ENCODE assay signal across 18 cellular contexts in the genomic region with DNA sequence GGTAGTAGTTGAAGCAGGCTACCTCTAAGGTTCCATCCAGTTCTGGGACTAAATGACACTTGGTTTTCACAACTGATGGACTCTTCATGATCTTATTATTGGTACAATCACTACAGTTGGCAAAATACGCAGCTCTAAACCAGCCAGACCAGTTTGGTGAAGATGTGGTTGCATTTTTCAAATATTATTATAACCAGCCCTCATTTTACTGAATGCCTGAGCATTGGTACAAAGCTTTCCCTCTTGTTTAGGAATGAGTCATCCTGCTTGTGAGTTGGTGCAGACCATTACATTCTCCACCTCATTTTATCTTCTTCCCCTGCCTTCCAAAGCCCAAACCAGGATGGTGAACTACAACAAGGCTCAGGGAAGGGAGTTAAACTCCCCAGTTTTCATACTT.
DNase-seq lines count a peak whose midpoint lies in the region; ATAC-seq, FAIRE-seq and TF ChIP-seq lines count a peak whose summit lies in the region.
"Had no signal": no experiment of that assay in that cellular context is flagged by ENCODE, and none has a peak within 500 bp of the region (broad histone marks: within the 10 kb centered on the region; RNA-seq: fewer than 3 reads in every experiment).

No MANE protein-coding gene starts in this region.

- H3K4me1 Mint-ChIP-seq in astrocyte (ENCODE audit: low read depth, unreplicated experiment) = peaks cover 28% of the 10 kb centered on the region
- H3K4me1 Mint-ChIP-seq: naive B cell had no signal

- no peak overlapping the region for H2BK5ac ChIP-seq in neuronal stem cell (ENCODE audit: low read length)

- no peaks in the 10 kb centered on the region for H3K36me3 ChIP-seq in HCT116 (ENCODE audit: control insufficient read depth in 1 of 2, insufficient read depth in 2 of 2, low read length in 2 of 2)
- H3K36me3 ChIP-seq in astrocyte (ENCODE audit: insufficient read depth, low read length) = no peaks in the 10 kb centered on the region
- H3K36me3 ChIP-seq in neuronal stem cell (replicated peaks in 1 of 2; ENCODE audit: control insufficient read depth in 2 of 2, insufficient read depth in 2 of 2, low read length in 2 of 2) = no peaks in the 10 kb centered on the region
- H3K36me3 ChIP-seq: adrenal gland, thoracic aorta had no signal

- TF ChIP-seq CTCF in AG09309 (IDR thresholded peaks at IDR 0.05; ENCODE audit: control insufficient read depth, insufficient read depth, low read depth, low read length, missing control alignments) (no peak), HCT116 (IDR thresholded peaks at IDR 0.05 in 2 of 3, conservative IDR thresholded peaks at IDR 0.05 in 1 of 3; ENCODE audit: borderline replicate concordance in 1 of 3, insufficient read depth in 1 of 3, low read depth in 2 of 3, low read length in 2 of 3) (no peak), astrocyte (IDR thresholded peaks at IDR 0.05; ENCODE audit: insufficient read depth, low read depth, low read length) (no peak)

- H3K4me2 ChIP-seq in HCT116 (ENCODE audit: low read length) (peak overlapping the region; percentile 29; the same call in 1 of the 2 replicates), astrocyte (ENCODE audit: low read length) (no peak overlapping the region), neuronal stem cell (ENCODE audit: insufficient read depth, low read length, poor library complexity, severe bottlenecking) (no peak overlapping the region)

- WGBS in neuronal stem cell (ENCODE audit: extremely low coverage in 2 of 2, insufficient read length in 2 of 2, insufficient replicate concordance in 1 of 2), 2 donors = no CpG with 5 or more reads among the region's 1 CpG

- H3K14ac ChIP-seq in neuronal stem cell (ENCODE audit: low read length) = no peak overlapping the region

- H2BK15ac ChIP-seq in neuronal stem cell (ENCODE audit: low read length) = no peak overlapping the region

- no peak overlapping the region for H3K27ac ChIP-seq in HCT116 (ENCODE audit: low read depth, low read length)
- H3K27ac ChIP-seq in astrocyte (ENCODE audit: low read depth, low read length) = no peak overlapping the region
- H3K27ac ChIP-seq in neuronal stem cell (replicated peaks; ENCODE audit: low read length) = no peak overlapping the region
- H3K27ac ChIP-seq: adrenal gland, coronary artery, thoracic aorta had no signal

- ATAC-seq in HCT116 (peak; percentile 59), HG03469 (IDR thresholded peaks at IDR 0.05; ENCODE audit: unreplicated experiment) (no peak)
- ATAC-seq: activated CD8-positive, alpha-beta T cell treated with anti-CD3 and anti-CD28 coated beads, Interleukin-2, amount 10 ng/mL, durations not matched to agents 7 days and 5 days; left lobe of liver had no signal

- no peak overlapping the region for H3K18ac ChIP-seq in neuronal stem cell (ENCODE audit: low read length)

- no peak overlapping the region for H2AK5ac ChIP-seq in neuronal stem cell (ENCODE audit: low read depth, low read length)

- H3K4me1 ChIP-seq in HCT116 (ENCODE audit: control insufficient read depth in 1 of 2, insufficient read depth in 2 of 2, low read length in 2 of 2) (peaks cover 13 to 16% of the 10 kb centered on the region in 2 experiments; a peak in 3 of 4 replicates), astrocyte (ENCODE audit: insufficient read depth, low read length) (peaks cover 12% of the 10 kb centered on the region), neuronal stem cell (ENCODE audit: control insufficient read depth in 2 of 2, insufficient read depth in 1 of 2, low read depth in 1 of 2, low read length in 2 of 2) (no peaks in the 10 kb centered on the region)
- H3K4me1 ChIP-seq: adrenal gland had no signal

- no peak for TF ChIP-seq POLR2A in HCT116 (IDR thresholded peaks at IDR 0.05; ENCODE audit: borderline replicate concordance, extremely low read depth, insufficient read depth, insufficient read length)

- H3K27ac Mint-ChIP-seq in astrocyte (ENCODE audit: unreplicated experiment) = no peak overlapping the region
- H3K27ac Mint-ChIP-seq: activated CD8-positive, alpha-beta T cell treated with anti-CD3 and anti-CD28 coated beads, Interleukin-2, amount 10 ng/mL, durations not matched to agents 7 days and 5 days; naive B cell had no signal

- FAIRE-seq in astrocyte (lab: Jason Lieb, UNC) = peak; percentile 81

- RAD21 ChIA-PET in HCT116 (lab: Charles Lee; ENCODE audit: low non-redundant PET in 1 of 2, low total read pairs in 2 of 2, uncharacterized antibody in 2 of 2, unreplicated experiment in 2 of 2) = no interaction called here

- H4K8ac ChIP-seq in neuronal stem cell (ENCODE audit: low read depth, low read length) = no peak overlapping the region

- CTCF ChIA-PET in HCT116 (lab: Charles Lee) = no interaction called here

- H2BK12ac ChIP-seq in neuronal stem cell (ENCODE audit: low read length) = no peak overlapping the region

- no peak overlapping the region for H4K91ac ChIP-seq in neuronal stem cell (ENCODE audit: low read depth, low read length, poor library complexity)

- no peaks in the 10 kb centered on the region for H3K79me1 ChIP-seq in neuronal stem cell (ENCODE audit: low read depth, low read length)

- no peaks in the 10 kb centered on the region for H3K27me3 ChIP-seq in HCT116 (ENCODE audit: insufficient read depth, low read length)
- H3K27me3 ChIP-seq in astrocyte (ENCODE audit: insufficient read depth, low read length) = no peaks in the 10 kb centered on the region
- H3K27me3 ChIP-seq in neuronal stem cell (ENCODE audit: control insufficient read depth in 3 of 3, insufficient read depth in 3 of 3, low read depth in 1 of 3, low read length in 3 of 3) = no peaks in the 10 kb centered on the region
- H3K27me3 ChIP-seq: adrenal gland had no signal

- no peaks in the 10 kb centered on the region for H4K20me1 ChIP-seq in HCT116 (ENCODE audit: insufficient read depth)
- no peaks in the 10 kb centered on the region for H4K20me1 ChIP-seq in astrocyte (ENCODE audit: insufficient read depth, low read length)

- no peak overlapping the region for H3K4ac ChIP-seq in neuronal stem cell (ENCODE audit: low read length)

- BruUV-seq in HCT116 (replicated peaks; lab: Mats Ljungman, UMichigan) = no TSS peak

- no peaks in the 10 kb centered on the region for H3K36me3 Mint-ChIP-seq in astrocyte (ENCODE audit: low read depth, unreplicated experiment)
- H3K36me3 Mint-ChIP-seq: naive B cell had no signal

- no peaks in the 10 kb centered on the region for H3K9me3 ChIP-seq in HCT116 (ENCODE audit: control insufficient read depth in 1 of 2, insufficient read depth in 1 of 2, low read depth in 1 of 2, low read length in 2 of 2)
- H3K9me3 ChIP-seq in astrocyte (ENCODE audit: insufficient read depth, low read depth, low read length) = no peaks in the 10 kb centered on the region
- peaks cover 0 to 2% of the 10 kb centered on the region in 2 donors for H3K9me3 ChIP-seq in neuronal stem cell (replicated peaks in 1 of 2; ENCODE audit: control insufficient read depth in 2 of 2, insufficient read depth in 1 of 2, low read depth in 1 of 2, low read length in 2 of 2)
- H3K9me3 ChIP-seq: adrenal gland, thoracic aorta had no signal

- H3K23ac ChIP-seq in neuronal stem cell (ENCODE audit: low read depth, low read length, poor library complexity) = no peak overlapping the region

- DNase-seq in AG09309 (ENCODE audit: low read depth) (peak; percentile 2), HCT116 (ENCODE audit: low read depth, low spot score) (no peak), astrocyte (ENCODE audit: low read depth) (peak; percentile 37), kidney tubule cell (ENCODE audit: low spot score) (peak; percentile 4), islet precursor cell (no peak), NCI-H345 treated with DMSO at 0.1 percent for 48 hours (lab: John Stamatoyannopoulos, UW; ENCODE audit: unreplicated experiment) (no peak), neuronal stem cell (ENCODE audit: low spot score) (no peak)
- DNase-seq: activated CD8-positive, alpha-beta T cell treated with anti-CD3 and anti-CD28 coated beads, Interleukin-2, amount 10 ng/mL, durations not matched to agents 7 days and 5 days; adrenal gland; hypothalamus; naive B cell; NCI-H1436 treated with DMSO at 0.1 percent for 48 hours; NCI-H526 treated with DMSO at 0.1 percent for 48 hours; SW 1271 had no signal

- H2BK120ac ChIP-seq in neuronal stem cell (ENCODE audit: low read depth, low read length) = no peak overlapping the region

- H3K9ac ChIP-seq in HCT116 (ENCODE audit: low read length) = no peak overlapping the region
- H3K9ac ChIP-seq in astrocyte (ENCODE audit: low read length) = no peak overlapping the region
- no peak overlapping the region for H3K9ac ChIP-seq in neuronal stem cell (ENCODE audit: low read depth, low read length, poor library complexity)

- no peaks in the 10 kb centered on the region for H3K27me3 Mint-ChIP-seq in astrocyte (ENCODE audit: low read depth, unreplicated experiment)

- POLR2A ChIA-PET in HCT116 (lab: Charles Lee) = no interaction called here

- no peaks in the 10 kb centered on the region for H3K9me2 ChIP-seq in HCT116 (ENCODE audit: insufficient read depth)

- H2AFZ ChIP-seq in HCT116 (ENCODE audit: low read depth, low read length, poor library complexity, severe bottlenecking) (no peak overlapping the region), astrocyte (ENCODE audit: low read depth, low read length) (no peak overlapping the region), neuronal stem cell (ENCODE audit: low read length) (no peak overlapping the region)

- no peaks in the 10 kb centered on the region for H3K79me2 ChIP-seq in HCT116 (ENCODE audit: insufficient read depth, low read length)
- no peaks in the 10 kb centered on the region for H3K79me2 ChIP-seq in astrocyte (ENCODE audit: insufficient read depth, low read length)

- H3K4me3 Mint-ChIP-seq in astrocyte (ENCODE audit: unreplicated experiment) = no peak overlapping the region
- H3K4me3 Mint-ChIP-seq: activated CD8-positive, alpha-beta T cell treated with anti-CD3 and anti-CD28 coated beads, Interleukin-2, amount 10 ng/mL, durations not matched to agents 7 days and 5 days; naive B cell had no signal

- no peak for TF ChIP-seq RAD21 in HCT116 (IDR thresholded peaks at IDR 0.05; ENCODE audit: low read depth)

- H3K9me3 Mint-ChIP-seq in astrocyte (ENCODE audit: unreplicated experiment) = peaks cover 6% of the 10 kb centered on the region

- intact Hi-C loops in HCT116 (cut with micrococcal nuclease) = no loop called here

- H3K4me3 ChIP-seq in AG09309 (ENCODE audit: control insufficient read depth, low read depth, low read length) = no peak overlapping the region
- no peak overlapping the region for H3K4me3 ChIP-seq in HCT116 (replicated peaks in 1 of 2; ENCODE audit: low read depth in 1 of 2, low read length in 2 of 2)
- H3K4me3 ChIP-seq in astrocyte (ENCODE audit: insufficient read depth, low read depth, low read length) = no peak overlapping the region
- no peak overlapping the region for H3K4me3 ChIP-seq in neuronal stem cell (ENCODE audit: low read length in 2 of 2)
- H3K4me3 ChIP-seq: adrenal gland, coronary artery, thoracic aorta had no signal

TF ChIP-seq in HCT116, 20 proteins besides CTCF, POLR2A, EP300 and RAD21 (continues in another document):
- TF ChIP-seq FOSL1 (IDR thresholded peaks at IDR 0.05; ENCODE audit: low read depth) (peak; percentile 24; the same call in 1 of the 2 replicates), YY1 (IDR thresholded peaks at IDR 0.05; ENCODE audit: extremely low read depth, insufficient replicate concordance, low read depth, low read length) (no peak), SP1 (IDR thresholded peaks at IDR 0.05; ENCODE audit: low read depth) (no peak; the same call in 1 of the 2 replicates), ELF1 (IDR thresholded peaks at IDR 0.05; ENCODE audit: borderline replicate concordance, low read depth) (no peak)

Comparison
In these comparisons a context has a peak if more than half of its experiments do, and no peak if none do; other contexts are left out.
1. DNase-seq: peak in AG09309 (single experiment), astrocyte (single experiment) and kidney tubule cell (single experiment); none in HCT116 (single experiment), islet precursor cell (single experiment), NCI-H345 treated with DMSO at 0.1 percent for 48 hours (single experiment) and neuronal stem cell (single experiment).